8 cellular contexts compared by ENCODE assay signal in genomic region chr10:71260622-71261325, GRCh38. TPM values are rescaled to one million over a fixed set of nuclear protein-coding genes. Genes with fewer than 3 reads are reported as not detected.
DNase-seq lines count a peak whose midpoint lies in the region; ATAC-seq and TF ChIP-seq lines count a peak whose summit lies in the region.

No MANE protein-coding gene starts in this region.

- H3K27ac ChIP-seq in RWPE2 (ENCODE audit: poor library complexity, severe bottlenecking) (peak overlapping the region; percentile 50), neural progenitor cell (no peak overlapping the region), OCI-LY7 (ENCODE audit: low read depth, low read length, poor library complexity, severe bottlenecking) (no peak overlapping the region)

- BruUV-seq in Caco-2 (replicated peaks; lab: Mats Ljungman, UMichigan) = no TSS peak
- BruUV-seq in OCI-LY7 (replicated peaks; lab: Mats Ljungman, UMichigan) = no TSS peak

- H3K36me3 ChIP-seq in BE2C (peaks cover 32% of the 10 kb centered on the region), RWPE2 (ENCODE audit: low read depth) (no peaks in the 10 kb centered on the region), neural progenitor cell (no peaks in the 10 kb centered on the region), Caco-2 (ENCODE audit: control insufficient read depth, insufficient read depth, low read length) (no peaks in the 10 kb centered on the region), OCI-LY7 (ENCODE audit: insufficient read depth, low read length) (no peaks in the 10 kb centered on the region)

- H3K79me2 ChIP-seq in neural progenitor cell (ENCODE audit: low read depth) (no peaks in the 10 kb centered on the region), OCI-LY7 (ENCODE audit: insufficient read depth, low read depth, low read length) (no peaks in the 10 kb centered on the region)

- H3K4me2 ChIP-seq in neural progenitor cell (peak overlapping the region; percentile 36), OCI-LY7 (ENCODE audit: low read length) (no peak overlapping the region)

- H3K27me3 Mint-ChIP-seq in neural progenitor cell (ENCODE audit: insufficient read depth, low read depth) (peaks cover 9% of the 10 kb centered on the region), Caco-2 (ENCODE audit: insufficient read depth, unreplicated experiment) (no peaks in the 10 kb centered on the region)
- H3K27me3 Mint-ChIP-seq in activated naive CD8-positive, alpha-beta T cell treated with anti-CD3 and anti-CD28 coated beads, Interleukin-2, amount 50 U/mL, for 24 hours = peaks cover 2% of the 10 kb centered on the region

- no peaks in the 10 kb centered on the region for H3K9me3 Mint-ChIP-seq in neural progenitor cell
- no peaks in the 10 kb centered on the region for H3K9me3 Mint-ChIP-seq in Caco-2 (ENCODE audit: unreplicated experiment)
- H3K9me3 Mint-ChIP-seq in activated naive CD8-positive, alpha-beta T cell treated with anti-CD3 and anti-CD28 coated beads, Interleukin-2, amount 50 U/mL, for 24 hours = no peaks in the 10 kb centered on the region

- CTCF ChIA-PET in Caco-2 (lab: Charles Lee) = interaction anchor here (2.5 kb wide), 1 partner anchor 9 kb away, joined by 16 read pairs; no protein-coding TSS in a partner anchor
- CTCF ChIA-PET in OCI-LY7 (lab: Charles Lee; ENCODE audit: unreplicated experiment) = no interaction called here

- TF ChIP-seq CTCF in BE2C (IDR thresholded peaks at IDR 0.05; ENCODE audit: low read depth, low read length) (0 out of 2 replicates have a peak, but pooled peaks have one; percentile 6), RWPE2 (IDR thresholded peaks at IDR 0.05; ENCODE audit: poor library complexity, severe bottlenecking) (no peak), fibroblast of pulmonary artery (IDR thresholded peaks at IDR 0.05; ENCODE audit: low read length, missing control alignments) (peak; percentile 10), neural progenitor cell (IDR thresholded peaks at IDR 0.05) (peak; percentile 12), Caco-2 (IDR thresholded peaks at IDR 0.05; ENCODE audit: insufficient read depth in 1 of 2, low read depth in 1 of 2, low read length in 1 of 2, severe bottlenecking in 1 of 2, unreplicated experiment in 1 of 2) (no peak), OCI-LY7 (conservative IDR thresholded peaks at IDR 0.05; ENCODE audit: low read length) (no peak)

- ATAC-seq in RWPE2 (ENCODE audit: low read depth) = peak; percentile 45
- no peak for ATAC-seq in activated naive CD8-positive, alpha-beta T cell treated with anti-CD3 and anti-CD28 coated beads, Interleukin-2, amount 50 U/mL, for 24 hours

- DNase-seq in BE2C = peak; percentile 57
- DNase-seq in RWPE2 (ENCODE audit: low spot score) = no peak
- DNase-seq in fibroblast of pulmonary artery (ENCODE audit: low read depth) = peak; percentile 97
- DNase-seq in neural progenitor cell (ENCODE audit: low spot score) = peak; percentile 60
- no peak for DNase-seq in Caco-2
- DNase-seq in activated naive CD8-positive, alpha-beta T cell treated with anti-CD3 and anti-CD28 coated beads, Interleukin-2, amount 50 U/mL, for 24 hours = no peak
- no peak for DNase-seq in OCI-LY7 (ENCODE audit: low spot score)
- DNase-seq in HuH-7.5 (ENCODE audit: low spot score) = no peak

- H3K9me3 ChIP-seq in BE2C (no peaks in the 10 kb centered on the region), RWPE2 (ENCODE audit: severe bottlenecking) (no peaks in the 10 kb centered on the region), neural progenitor cell (ENCODE audit: low read depth) (no peaks in the 10 kb centered on the region), Caco-2 (no peaks in the 10 kb centered on the region), OCI-LY7 (ENCODE audit: low read length) (no peaks in the 10 kb centered on the region)

- H3K36me3 Mint-ChIP-seq in neural progenitor cell = no peaks in the 10 kb centered on the region
- no peaks in the 10 kb centered on the region for H3K36me3 Mint-ChIP-seq in Caco-2 (ENCODE audit: insufficient read depth, unreplicated experiment)
- H3K36me3 Mint-ChIP-seq in activated naive CD8-positive, alpha-beta T cell treated with anti-CD3 and anti-CD28 coated beads, Interleukin-2, amount 50 U/mL, for 24 hours (ENCODE audit: low read depth) = no peaks in the 10 kb centered on the region

- H3K4me3 ChIP-seq in BE2C (ENCODE audit: low read depth, low read length) (no peak overlapping the region), RWPE2 (ENCODE audit: severe bottlenecking) (no peak overlapping the region), fibroblast of pulmonary artery (replicated peaks; ENCODE audit: low read depth, low read length) (no peak overlapping the region), neural progenitor cell (no peak overlapping the region), Caco-2 (ENCODE audit: low read depth, low read length) (no peak overlapping the region), OCI-LY7 (ENCODE audit: low read depth, low read length, poor library complexity, severe bottlenecking) (no peak overlapping the region)

- H3K4me1 ChIP-seq in BE2C (peaks cover 79% of the 10 kb centered on the region), RWPE2 (ENCODE audit: insufficient read depth, poor library complexity, severe bottlenecking) (peaks cover 29% of the 10 kb centered on the region), neural progenitor cell (peaks cover 44% of the 10 kb centered on the region), Caco-2 (no peaks in the 10 kb centered on the region), OCI-LY7 (ENCODE audit: insufficient read depth, low read length, poor library complexity, severe bottlenecking) (no peaks in the 10 kb centered on the region)

- no peak overlapping the region for H3K27ac Mint-ChIP-seq in neural progenitor cell
- no peak overlapping the region for H3K27ac Mint-ChIP-seq in Caco-2 (ENCODE audit: unreplicated experiment)
- H3K27ac Mint-ChIP-seq in activated naive CD8-positive, alpha-beta T cell treated with anti-CD3 and anti-CD28 coated beads, Interleukin-2, amount 50 U/mL, for 24 hours = no peak overlapping the region

- H3F3A ChIP-seq in neural progenitor cell (ENCODE audit: low read depth) = peaks cover 16% of the 10 kb centered on the region

- H3K4me3 Mint-ChIP-seq in neural progenitor cell = no peak overlapping the region
- no peak overlapping the region for H3K4me3 Mint-ChIP-seq in Caco-2 (ENCODE audit: unreplicated experiment)
- H3K4me3 Mint-ChIP-seq in activated naive CD8-positive, alpha-beta T cell treated with anti-CD3 and anti-CD28 coated beads, Interleukin-2, amount 50 U/mL, for 24 hours = no peak overlapping the region

- H3K9ac ChIP-seq in neural progenitor cell = no peak overlapping the region

- H2AFZ ChIP-seq in neural progenitor cell (replicated peaks) (no peak overlapping the region), OCI-LY7 (ENCODE audit: low read length) (no peak overlapping the region)

- POLR2A ChIA-PET in Caco-2 (lab: Charles Lee) (no interaction called here), OCI-LY7 (lab: Charles Lee) (no interaction called here)

- H3K4me1 Mint-ChIP-seq in neural progenitor cell (peaks cover 49% of the 10 kb centered on the region), Caco-2 (ENCODE audit: low read depth, unreplicated experiment) (no peaks in the 10 kb centered on the region)
- H3K4me1 Mint-ChIP-seq in activated naive CD8-positive, alpha-beta T cell treated with anti-CD3 and anti-CD28 coated beads, Interleukin-2, amount 50 U/mL, for 24 hours = no peaks in the 10 kb centered on the region

- no peaks in the 10 kb centered on the region for H3K9me2 ChIP-seq in OCI-LY7 (ENCODE audit: insufficient read depth, low read length)

- no peaks in the 10 kb centered on the region for H3K27me3 ChIP-seq in BE2C
- no peaks in the 10 kb centered on the region for H3K27me3 ChIP-seq in RWPE2 (ENCODE audit: insufficient read depth, poor library complexity, severe bottlenecking)
- H3K27me3 ChIP-seq in neural progenitor cell = no peaks in the 10 kb centered on the region
- no peaks in the 10 kb centered on the region for H3K27me3 ChIP-seq in Caco-2 (replicated peaks; ENCODE audit: control insufficient read depth, insufficient read depth, low read length)

- intact Hi-C loops in Caco-2 (cut with micrococcal nuclease; ENCODE audit: unreplicated experiment) = no loop called here
- intact Hi-C loops in OCI-LY7 (cut with micrococcal nuclease; ENCODE audit: unreplicated experiment) = no loop called here

- H4K20me1 ChIP-seq in neural progenitor cell (ENCODE audit: low read depth) (peaks cover 8% of the 10 kb centered on the region), OCI-LY7 (ENCODE audit: insufficient read depth, low read length) (no peaks in the 10 kb centered on the region)

RNA-seq across cellular contexts. Expression of gene UNC5B, which starts 48.4 kb away (rescaled TPM):
- 181 TPM for polyA plus RNA-seq in BE2C (2012; ENCODE audit: insufficient read depth, insufficient read length, low read depth)
- total RNA-seq in neural progenitor cell (ENCODE audit: low replicate concordance) = 3.3 and 9.2 TPM in 2 replicates
- total RNA-seq in Caco-2 (2022) = 16.2 and 22.4 TPM in 2 replicates
- total RNA-seq in OCI-LY7 (2014; rRNA removed; shearing (Covaris generic)) = not detected in 2 replicates
- total RNA-seq in OCI-LY7 (2022) = not detected in 2 replicates

RNA-seq across cellular contexts. Expression of gene SLC29A3, which starts 58.3 kb away (rescaled TPM):
- 7.7 TPM for polyA plus RNA-seq in BE2C (2012; ENCODE audit: insufficient read depth, insufficient read length, low read depth)
- total RNA-seq in neural progenitor cell (ENCODE audit: low replicate concordance) (2.5 and 9.0 TPM in 2 replicates), Caco-2 (2022) (18.3 and 20.7 TPM in 2 replicates), OCI-LY7 (2022) (7.3 and 8.2 TPM in 2 replicates)
- 1.4 and 1.7 TPM in 2 replicates for total RNA-seq in OCI-LY7 (2014; rRNA removed; shearing (Covaris generic))

Comparison
In these comparisons a context has a peak if more than half of its experiments do, and no peak if none do; other contexts are left out.
1. DNase-seq: peak in BE2C (single experiment), fibroblast of pulmonary artery (single experiment) and neural progenitor cell (single experiment); none in RWPE2 (single experiment), Caco-2 (0 of 2), activated naive CD8-positive, alpha-beta T cell treated with anti-CD3 and anti-CD28 coated beads, Interleukin-2, amount 50 U/mL, for 24 hours (single experiment), OCI-LY7 (single experiment) and HuH-7.5 (single experiment).
2. CTCF ChIP-seq: peak in BE2C (single experiment), fibroblast of pulmonary artery (single experiment) and neural progenitor cell (single experiment); none in RWPE2 (single experiment), Caco-2 (0 of 2) and OCI-LY7 (single experiment).